8 cellular contexts compared by ENCODE assay signal in genomic region chr2:98730053-98730850, GRCh38. TPM values are rescaled to one million over a fixed set of nuclear protein-coding genes. Genes with fewer than 3 reads are reported as not detected.
A peak's percentile ranks its signal among the peaks of the same experiment; 100 is the strongest.
DNase-seq lines count a peak whose midpoint lies in the region; ATAC-seq and TF ChIP-seq lines count a peak whose summit lies in the region.

No MANE protein-coding gene starts in this region.

- no peak for ATAC-seq in GM19397 (IDR thresholded peaks at IDR 0.05; ENCODE audit: unreplicated experiment)

- TF ChIP-seq CTCF in endothelial cell (IDR thresholded peaks at IDR 0.05; ENCODE audit: unreplicated experiment) = no peak

- peaks cover 14% of the 10 kb centered on the region for H3K4me1 Mint-ChIP-seq in endothelial cell (ENCODE audit: unreplicated experiment)

- H3K4me3 Mint-ChIP-seq in endothelial cell (ENCODE audit: unreplicated experiment) = peak overlapping the region; percentile 86

- peaks cover 64% of the 10 kb centered on the region for H3K4me1 ChIP-seq in mononuclear cell (ENCODE audit: insufficient read depth, low read length)

- H3K9me3 Mint-ChIP-seq in endothelial cell (ENCODE audit: unreplicated experiment) = no peaks in the 10 kb centered on the region

- H3K27ac Mint-ChIP-seq in endothelial cell (ENCODE audit: unreplicated experiment) = no peak overlapping the region

- DNase-seq in SIG-M5 treated with dmso at 0.1 percent for 504 hours (lab: John Stamatoyannopoulos, UW; ENCODE audit: unreplicated experiment) = peak; percentile 79
- no peak for DNase-seq in SIG-M5 (lab: John Stamatoyannopoulos, UW)
- DNase-seq in NCI-H2227 treated with DMSO at 0.1 percent for 48 hours (lab: John Stamatoyannopoulos, UW) = peak; percentile 28
- DNase-seq in activated T-cell treated with anti-CD3 and anti-CD28 coated beads for 1 hour (ENCODE audit: low read depth) = peak; percentile 42
- peak; percentile 22 for DNase-seq in endothelial cell (ENCODE audit: low spot score)
- peak; percentile 64 for DNase-seq in stimulated activated CD8-positive, alpha-beta memory T cell treated with anti-CD3 and anti-CD28 coated beads, Interleukin-4, amount 100 ng/mL, for 48 hours

- peak overlapping the region; percentile 50 for H3K4me3 ChIP-seq in mononuclear cell (ENCODE audit: low read length)

- H3K36me3 Mint-ChIP-seq in endothelial cell (ENCODE audit: low read depth, unreplicated experiment) = peaks cover 7% of the 10 kb centered on the region

- peaks cover 3% of the 10 kb centered on the region for H3K27me3 Mint-ChIP-seq in endothelial cell (ENCODE audit: unreplicated experiment)

- no peaks in the 10 kb centered on the region for H3K9me3 ChIP-seq in mononuclear cell (ENCODE audit: low read depth, low read length)

- H3K27me3 ChIP-seq in mononuclear cell (ENCODE audit: insufficient read depth, low read length) = no peaks in the 10 kb centered on the region

RNA-seq across cellular contexts. Expression of gene MGAT4A, which starts 0.7 kb away (rescaled TPM):
- total RNA-seq in endothelial cell (ENCODE audit: unreplicated experiment) = 7.3 TPM
- 207 TPM for total RNA-seq in mononuclear cell

Comparison
In these comparisons a context has a peak if more than half of its experiments do, and no peak if none do; other contexts are left out.
1. RNA of gene MGAT4A, which starts 0.7 kb away (total RNA-seq): 207 TPM in mononuclear cell (single experiment); 7.3 TPM in endothelial cell (single experiment); every median in the first group is over 10 times any median in the second.